Comparison of ENCODE assay signal across 1 cellular context in genomic region chr4:107255114-107255513, GRCh38.
TF ChIP-seq lines count a peak whose summit lies in the region.

No MANE protein-coding gene starts in this region.

TF ChIP-seq in SK-N-SH treated with all-trans-retinoic acid at 6 μM for 48 hours, 23 proteins besides CTCF, POLR2A, EP300 and RAD21 (continued from another document):
- TF ChIP-seq PATZ1 (CRISPR knock-in tag; IDR thresholded peaks at IDR 0.05; ENCODE audit: borderline replicate concordance): peak; percentile 31; the same call in 1 of the 2 replicates
- TF ChIP-seq SNAI2 (CRISPR knock-in tag; IDR thresholded peaks at IDR 0.05): no peak
- no peak for TF ChIP-seq ESRRG (CRISPR knock-in tag; IDR thresholded peaks at IDR 0.05)
- no peak for TF ChIP-seq TSHZ2 (CRISPR knock-in tag; IDR thresholded peaks at IDR 0.05)
- TF ChIP-seq ARNTL (CRISPR knock-in tag; IDR thresholded peaks at IDR 0.05; ENCODE audit: borderline replicate concordance, low read depth): no peak
- TF ChIP-seq ZNF8 (CRISPR knock-in tag; IDR thresholded peaks at IDR 0.05): no peak
- TF ChIP-seq ZNF70 (CRISPR knock-in tag; IDR thresholded peaks at IDR 0.05): no peak
- TF ChIP-seq ZNF565 (CRISPR knock-in tag; conservative IDR thresholded peaks at IDR 0.05; ENCODE audit: low read depth): no peak
- TF ChIP-seq CREB5 (CRISPR knock-in tag; IDR thresholded peaks at IDR 0.05; ENCODE audit: low read depth): no peak; the same call in 1 of the 2 replicates
- no peak for TF ChIP-seq CSRNP3 (CRISPR knock-in tag; IDR thresholded peaks at IDR 0.05)
- no peak for TF ChIP-seq ZFP30 (CRISPR knock-in tag; IDR thresholded peaks at IDR 0.05)
- no peak for TF ChIP-seq TOX (CRISPR knock-in tag; IDR thresholded peaks at IDR 0.05; ENCODE audit: borderline replicate concordance)
- TF ChIP-seq BACH2 (CRISPR knock-in tag; IDR thresholded peaks at IDR 0.05; ENCODE audit: borderline replicate concordance): no peak
- no peak for TF ChIP-seq CSDC2 (CRISPR knock-in tag; IDR thresholded peaks at IDR 0.05)
- peak; percentile 94 for TF ChIP-seq POU6F1 (CRISPR knock-in tag; IDR thresholded peaks at IDR 0.05; ENCODE audit: borderline replicate concordance, low read depth)
- TF ChIP-seq RARB (CRISPR knock-in tag; IDR thresholded peaks at IDR 0.05): no peak
- no peak for TF ChIP-seq GLIS3 (CRISPR knock-in tag; IDR thresholded peaks at IDR 0.05)
